2 cellular contexts compared by ENCODE assay signal in genomic region chr10:47372726-47373125, GRCh38.
TF ChIP-seq lines count a peak whose summit lies in the region.

No MANE protein-coding gene starts in this region.

TF ChIP-seq in SK-N-SH, 30 proteins besides CTCF, POLR2A, EP300 and RAD21 (continued from another document):
- TF ChIP-seq RFX5 (IDR thresholded peaks at IDR 0.05; ENCODE audit: low read length) (no peak), RXRA (IDR thresholded peaks at IDR 0.05; ENCODE audit: borderline replicate concordance, low read depth) (no peak), CHD2 (IDR thresholded peaks at IDR 0.05; ENCODE audit: low read length, partially characterized antibody) (no peak)

TF ChIP-seq in SK-N-SH treated with all-trans-retinoic acid at 6 μM for 48 hours, 23 proteins besides CTCF, POLR2A, EP300 and RAD21 (continued from another document):
- TF ChIP-seq CSRNP3 (CRISPR knock-in tag; IDR thresholded peaks at IDR 0.05) (no peak), TSHZ2 (CRISPR knock-in tag; IDR thresholded peaks at IDR 0.05) (no peak), ZC3H10 (CRISPR knock-in tag; IDR thresholded peaks at IDR 0.05) (no peak), ISL1 (CRISPR knock-in tag; IDR thresholded peaks at IDR 0.05) (no peak), CREB5 (CRISPR knock-in tag; IDR thresholded peaks at IDR 0.05; ENCODE audit: low read depth) (no peak), PATZ1 (CRISPR knock-in tag; IDR thresholded peaks at IDR 0.05; ENCODE audit: borderline replicate concordance) (no peak)
